In genomic region chr22:49039625-49040024, GRCh38 we compare ENCODE assay signal across 2 cellular contexts.
A peak's percentile ranks its signal among the peaks of the same experiment; 100 is the strongest.
TF ChIP-seq lines count a peak whose summit lies in the region.

No MANE protein-coding gene starts in this region.

TF ChIP-seq in HepG2, 621 proteins besides CTCF, POLR2A, EP300 and RAD21 (continued from another document):
- 0 out of 2 replicates have a peak, but pooled peaks have one; percentile 38 for TF ChIP-seq ZNF766 (CRISPR knock-in tag; IDR thresholded peaks at IDR 0.05; ENCODE audit: borderline replicate concordance)
- TF ChIP-seq HNF4A (CRISPR knock-in tag; IDR thresholded peaks at IDR 0.05): peak; percentile 79
- TF ChIP-seq ZSCAN31 (CRISPR knock-in tag; IDR thresholded peaks at IDR 0.05; ENCODE audit: low read depth): no peak
- TF ChIP-seq PAF1 (CRISPR knock-in tag; IDR thresholded peaks at IDR 0.05): no peak
- TF ChIP-seq E2F5 (CRISPR knock-in tag; conservative IDR thresholded peaks at IDR 0.05): no peak
- no peak for TF ChIP-seq ZNF225 (CRISPR knock-in tag; IDR thresholded peaks at IDR 0.05)
- no peak for TF ChIP-seq ZSCAN22 (CRISPR knock-in tag; IDR thresholded peaks at IDR 0.05)
- TF ChIP-seq TEAD3 (CRISPR knock-in tag; optimal IDR thresholded peaks at IDR 0.05; ENCODE audit: borderline replicate concordance): peak; percentile 93
- TF ChIP-seq HMG20B (CRISPR knock-in tag; conservative IDR thresholded peaks at IDR 0.05): no peak
- TF ChIP-seq USF2 (IDR thresholded peaks at IDR 0.05; ENCODE audit: low read depth, low read length): no peak
- TF ChIP-seq USF2 (CRISPR knock-in tag; IDR thresholded peaks at IDR 0.05; ENCODE audit: borderline replicate concordance): no peak
- no peak for TF ChIP-seq TBP (CRISPR knock-in tag; IDR thresholded peaks at IDR 0.05)

TF ChIP-seq in GM23338, 12 proteins besides CTCF, POLR2A, EP300 and RAD21 (continued from another document):
- TF ChIP-seq REST (IDR thresholded peaks at IDR 0.05; ENCODE audit: unreplicated experiment): no peak
- no peak for TF ChIP-seq ZNF462 (CRISPR knock-in tag; IDR thresholded peaks at IDR 0.05)
- no peak for TF ChIP-seq POLR2AphosphoS5 (IDR thresholded peaks at IDR 0.05; ENCODE audit: low read depth)
- no peak for TF ChIP-seq STAT1 (IDR thresholded peaks at IDR 0.05; ENCODE audit: unreplicated experiment)
- no peak for TF ChIP-seq CREB1 (CRISPR knock-in tag; IDR thresholded peaks at IDR 0.05; ENCODE audit: low read depth)
